22 cellular contexts compared by ENCODE assay signal in genomic region chr20:50651676-50652075, GRCh38. TPM values are rescaled to one million over a fixed set of nuclear protein-coding genes. Genes with fewer than 3 reads are reported as not detected.
DNase-seq lines count a peak whose midpoint lies in the region; ATAC-seq and TF ChIP-seq lines count a peak whose summit lies in the region.
"Had no signal": no experiment of that assay in that cellular context is flagged by ENCODE, and none has a peak within 500 bp of the region (broad histone marks: within the 10 kb centered on the region; RNA-seq: fewer than 3 reads in every experiment).

No MANE protein-coding gene starts in this region.

- H3K27me3 ChIP-seq in left ventricle myocardium inferior (ENCODE audit: low read depth) (no peaks in the 10 kb centered on the region), vagina (no peaks in the 10 kb centered on the region)
- H3K27me3 ChIP-seq: Peyer's patch had no signal

- DNase-seq in left ventricle myocardium inferior (no peak), left cardiac atrium (no peak), RPMI8226 (peak; percentile 30), vagina (ENCODE audit: extremely low spot score in 2 of 2) (no peak), NCI-H82 (lab: John Stamatoyannopoulos, UW) (no peak), middle frontal gyrus (ENCODE audit: extremely low spot score, low spot score) (no peak)
- DNase-seq in Jurkat, Clone E6-1 (ENCODE audit: low read depth, low spot score), result peak; percentile 69
- DNase-seq: ACHN; CD4-positive, alpha-beta T cell; NCI-H1417; NCI-H1694; NCI-H2029 treated with DMSO at 0.1 percent for 48 hours; NCI-H526 treated with DMSO at 0.1 percent for 48 hours; Peyer's patch; SIG-M5 had no signal

- TF ChIP-seq CTCF in left ventricle myocardium inferior (IDR thresholded peaks at IDR 0.05; ENCODE audit: borderline replicate concordance) (no peak), vagina (IDR thresholded peaks at IDR 0.05) (no peak)

- H3K27ac ChIP-seq in left ventricle myocardium inferior (replicated peaks) (peak overlapping the region; percentile 91), vagina (peak overlapping the region; percentile 29)
- H3K27ac ChIP-seq: 22Rv1, SK-N-MC had no signal

- H3K4me3 ChIP-seq in left ventricle myocardium inferior (no peak overlapping the region), vagina (no peak overlapping the region)
- no peak overlapping the region for H3K4me3 ChIP-seq in Jurkat, Clone E6-1 (ENCODE audit: low read length)
- H3K4me3 ChIP-seq: Peyer's patch, SK-N-MC had no signal

- TF ChIP-seq POLR2A in vagina (IDR thresholded peaks at IDR 0.05), result no peak

- no peaks in the 10 kb centered on the region for H3K36me3 ChIP-seq in left ventricle myocardium inferior
- H3K36me3 ChIP-seq in vagina, result no peaks in the 10 kb centered on the region
- H3K36me3 ChIP-seq: Peyer's patch had no signal

- peaks cover 3% of the 10 kb centered on the region for H3K9me3 ChIP-seq in left ventricle myocardium inferior (replicated peaks)
- H3K9me3 ChIP-seq in vagina, result no peaks in the 10 kb centered on the region
- H3K9me3 ChIP-seq: Peyer's patch had no signal

- intact Hi-C loops in left ventricle myocardium inferior (cut with micrococcal nuclease), result no loop called here
- intact Hi-C loops in left cardiac atrium (cut with DNase I), result no loop called here
- intact Hi-C loops in vagina (cut with DNase I), result no loop called here

- H3K4me1 ChIP-seq in left ventricle myocardium inferior (peaks cover 41% of the 10 kb centered on the region), vagina (peaks cover 39% of the 10 kb centered on the region)

- ATAC-seq in left cardiac atrium (no peak), HG03520 (IDR thresholded peaks at IDR 0.05; ENCODE audit: unreplicated experiment) (no peak)
- ATAC-seq: HCT116 had no signal

RNA-seq across cellular contexts. Expression of gene RIPOR3, which starts 39.7 kb away (rescaled TPM):
- total RNA-seq in left ventricle myocardium inferior, result 6.5 TPM
- total RNA-seq in left cardiac atrium, result 1 to 10 TPM; 3.3 to 6.7 TPM
- not detected for polyA plus RNA-seq in Jurkat, Clone E6-1 (2012; ENCODE audit: insufficient read depth, insufficient read length)
- 38.1 TPM for total RNA-seq in vagina
- total RNA-seq: CD4-positive, alpha-beta T cell; HT1080; LHCN-M2; MCF 10A had no signal

Comparison
In these comparisons a context has a peak if more than half of its experiments do, and no peak if none do; other contexts are left out.
1. DNase-seq: peak in Jurkat, Clone E6-1 (single experiment) and RPMI8226 (single experiment); none in left ventricle myocardium inferior (single experiment), left cardiac atrium (single experiment), vagina (0 of 2), NCI-H82 (single experiment) and middle frontal gyrus (single experiment).